ENCODE assay signal across 8 cellular contexts in the genomic region with DNA sequence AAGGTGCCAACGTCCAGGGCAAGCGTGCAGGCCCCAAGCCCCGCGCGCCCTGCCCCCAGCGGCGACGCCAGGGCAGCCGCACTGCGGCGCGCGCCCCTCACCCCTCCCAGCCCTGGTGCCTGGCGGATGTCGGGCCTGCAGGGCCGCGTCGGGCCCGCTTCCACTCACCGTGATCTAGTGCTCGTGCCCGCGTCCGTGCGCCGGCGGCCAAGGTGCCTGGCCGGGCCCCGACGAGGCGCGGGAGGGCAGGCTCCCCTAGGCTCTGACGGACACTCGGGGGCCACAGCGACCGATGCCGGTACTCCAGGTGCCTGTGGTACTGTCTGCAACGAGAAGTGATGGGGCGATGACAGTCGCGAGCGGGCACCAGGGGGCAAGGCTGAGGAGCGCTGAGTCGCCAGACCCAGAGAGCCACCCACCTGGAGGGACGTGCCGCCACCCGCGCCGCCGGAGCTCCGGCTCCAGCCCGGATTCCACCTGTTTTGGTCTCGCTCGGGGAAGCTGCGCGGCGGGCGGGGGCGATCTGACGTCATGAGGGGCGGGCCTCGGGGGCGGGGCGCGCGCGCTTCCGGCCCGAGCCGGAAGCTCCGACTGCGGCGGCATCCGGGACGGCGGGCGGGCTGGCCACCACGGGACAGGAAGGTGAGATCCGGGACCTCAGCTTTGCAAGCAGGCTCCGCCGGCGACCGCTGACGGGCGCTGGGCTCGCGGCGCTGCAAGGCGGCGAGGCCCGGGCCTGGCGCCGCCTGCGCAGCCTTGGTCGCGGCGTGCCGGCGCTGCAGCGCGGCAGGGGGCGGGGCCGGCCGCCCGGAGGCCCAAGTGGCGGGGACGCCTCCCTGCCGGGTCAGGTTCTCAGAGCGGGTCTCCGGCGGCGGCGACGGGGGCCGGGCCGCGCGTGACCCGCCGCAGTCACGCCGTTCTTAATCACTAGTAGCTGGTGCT. TPM values are rescaled to one million over a fixed set of nuclear protein-coding genes. Genes with fewer than 3 reads are reported as not detected.
A peak's percentile ranks its signal among the peaks of the same experiment; 100 is the strongest.
DNase-seq lines count a peak whose midpoint lies in the region; ATAC-seq and FAIRE-seq lines count a peak whose summit lies in the region.

A gene with protein sequence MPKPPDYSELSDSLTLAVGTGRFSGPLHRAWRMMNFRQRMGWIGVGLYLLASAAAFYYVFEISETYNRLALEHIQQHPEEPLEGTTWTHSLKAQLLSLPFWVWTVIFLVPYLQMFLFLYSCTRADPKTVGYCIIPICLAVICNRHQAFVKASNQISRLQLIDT (plus strand): TSS at position 927 of the 942 bp plus-strand sequence. CDS start 89 bp downstream, outside the sequence.
A gene with protein sequence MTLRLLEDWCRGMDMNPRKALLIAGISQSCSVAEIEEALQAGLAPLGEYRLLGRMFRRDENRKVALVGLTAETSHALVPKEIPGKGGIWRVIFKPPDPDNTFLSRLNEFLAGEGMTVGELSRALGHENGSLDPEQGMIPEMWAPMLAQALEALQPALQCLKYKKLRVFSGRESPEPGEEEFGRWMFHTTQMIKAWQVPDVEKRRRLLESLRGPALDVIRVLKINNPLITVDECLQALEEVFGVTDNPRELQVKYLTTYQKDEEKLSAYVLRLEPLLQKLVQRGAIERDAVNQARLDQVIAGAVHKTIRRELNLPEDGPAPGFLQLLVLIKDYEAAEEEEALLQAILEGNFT (minus strand): TSS at position 507 of the 942 bp plus-strand sequence. CDS start 655 bp downstream, outside the sequence.

- H3K27me3 ChIP-seq in CD4-positive, CD25-positive, alpha-beta regulatory T cell (ENCODE audit: control insufficient read depth, insufficient read depth, low read length), result no peaks in the 10 kb centered on the region
- H3K27me3 ChIP-seq in effector memory CD4-positive, alpha-beta T cell (replicated peaks; ENCODE audit: control insufficient read depth, insufficient read depth, low read length, poor library complexity, severe bottlenecking), result no peaks in the 10 kb centered on the region

- H3K27ac ChIP-seq in CD4-positive, CD25-positive, alpha-beta regulatory T cell (ENCODE audit: insufficient read depth, low read length, poor library complexity, severe bottlenecking), result peak within 1 kb of the TSS; percentile 97
- H3K27ac ChIP-seq in effector memory CD4-positive, alpha-beta T cell (ENCODE audit: insufficient read depth, low read length, poor library complexity, severe bottlenecking), result peak within 1 kb of the TSS; percentile 98

- DNase-seq in CD4-positive, CD25-positive, alpha-beta regulatory T cell, result peak; percentile 90 to 96 (median 92)
- DNase-seq in GM19239 (ENCODE audit: insufficient read length, low spot score) (peak; percentile 92), NCI-H82 treated with DMSO at 0.1 percent for 48 hours (lab: John Stamatoyannopoulos, UW; ENCODE audit: unreplicated experiment) (peak; percentile 31), mesenteric fat pad (ENCODE audit: low spot score) (peak; percentile 97)
- DNase-seq in activated CD8-positive, alpha-beta memory T cell treated with anti-CD3 and anti-CD28 coated beads for 1 hour (ENCODE audit: extremely low read depth in 1 of 2, low read depth in 1 of 2), result peak; percentile 74 to 83
- peak; percentile 90 to 94 (median 91) for DNase-seq in effector memory CD4-positive, alpha-beta T cell
- peak; percentile 77 for DNase-seq in stimulated activated CD8-positive, alpha-beta memory T cell treated with anti-CD3 and anti-CD28 coated beads, Interleukin-15, amount 100 ng/mL, for 24 hours (ENCODE audit: low read depth)

- peaks cover 4% of the 10 kb centered on the region for H3K27me3 Mint-ChIP-seq in CD4-positive, CD25-positive, alpha-beta regulatory T cell

- H3K36me3 Mint-ChIP-seq in CD4-positive, CD25-positive, alpha-beta regulatory T cell, result peaks cover 19% of the 10 kb centered on the region

- no peaks in the 10 kb centered on the region for H3K9me3 ChIP-seq in CD4-positive, CD25-positive, alpha-beta regulatory T cell (ENCODE audit: control insufficient read depth in 2 of 2, low read length in 2 of 2)
- no peaks in the 10 kb centered on the region for H3K9me3 ChIP-seq in effector memory CD4-positive, alpha-beta T cell (ENCODE audit: control insufficient read depth, low read length)

- H3K4me1 Mint-ChIP-seq in CD4-positive, CD25-positive, alpha-beta regulatory T cell, result peaks cover 23 to 50% (median 38%) of the 10 kb centered on the region in 4 donors

- peak; percentile 84 for FAIRE-seq in GM19239 (lab: Jason Lieb, UNC)

- H3K4me1 ChIP-seq in CD4-positive, CD25-positive, alpha-beta regulatory T cell (ENCODE audit: control insufficient read depth, insufficient read depth, low read length, poor library complexity, severe bottlenecking), result peaks cover 35% of the 10 kb centered on the region
- H3K4me1 ChIP-seq in effector memory CD4-positive, alpha-beta T cell (ENCODE audit: control insufficient read depth, insufficient read depth, low read length, poor library complexity, severe bottlenecking), result peaks cover 15% of the 10 kb centered on the region

- H3K9me3 Mint-ChIP-seq in CD4-positive, CD25-positive, alpha-beta regulatory T cell, result no peaks in the 10 kb centered on the region

- ATAC-seq in CD4-positive, CD25-positive, alpha-beta regulatory T cell (ENCODE audit: low read depth in 2 of 2), result peak; percentile 91 to 92
- peak; percentile 83 for ATAC-seq in HG03442 (IDR thresholded peaks at IDR 0.05; ENCODE audit: unreplicated experiment)

- peak within 1 kb of the TSS; percentile 94 to 99 (median 95) for H3K4me3 Mint-ChIP-seq in CD4-positive, CD25-positive, alpha-beta regulatory T cell

- peaks cover 15% of the 10 kb centered on the region for H3K36me3 ChIP-seq in CD4-positive, CD25-positive, alpha-beta regulatory T cell (ENCODE audit: control insufficient read depth, insufficient read depth, low read length)
- peaks cover 8% of the 10 kb centered on the region for H3K36me3 ChIP-seq in effector memory CD4-positive, alpha-beta T cell (ENCODE audit: control insufficient read depth, insufficient read depth, low read length)

- peak within 1 kb of the TSS; percentile 91 for H3K4me3 ChIP-seq in CD4-positive, CD25-positive, alpha-beta regulatory T cell (ENCODE audit: low read depth, low read length)
- peak within 1 kb of the TSS; percentile 92 for H3K4me3 ChIP-seq in effector memory CD4-positive, alpha-beta T cell (ENCODE audit: insufficient read depth, low read depth, low read length, poor library complexity, severe bottlenecking)

- H3K27ac Mint-ChIP-seq in CD4-positive, CD25-positive, alpha-beta regulatory T cell, result peak within 1 kb of the TSS; percentile 97 to 99 (median 98)

RNA-seq across cellular contexts. Expression of the first gene that starts in this region (rescaled TPM):
- total RNA-seq in CD4-positive, CD25-positive, alpha-beta regulatory T cell, result 6.9 TPM
- 10 to 100 TPM; 34.2 to 43.1 (median 36.9) TPM for polyA plus RNA-seq in CD4-positive, CD25-positive, alpha-beta regulatory T cell
- total RNA-seq in mesenteric fat pad, result 24.1 TPM

RNA-seq across cellular contexts. Expression of the second gene that starts in this region (rescaled TPM):
- 85.5 TPM for total RNA-seq in CD4-positive, CD25-positive, alpha-beta regulatory T cell
- polyA plus RNA-seq in CD4-positive, CD25-positive, alpha-beta regulatory T cell, result 10 to 100 TPM; 66.4 to 88.1 (median 75.9) TPM
- total RNA-seq in mesenteric fat pad, result 18.7 TPM

Comparison
In these comparisons a context has a peak if more than half of its experiments do, and no peak if none do; other contexts are left out.
1. Peak in every context shown above with its lines: DNase-seq, ATAC-seq, H3K4me3 ChIP-seq and H3K27ac ChIP-seq.
2. DNase-seq: peak in every context shown above with its lines; median percentile 97 in mesenteric fat pad; 92 in CD4-positive, CD25-positive, alpha-beta regulatory T cell; 92 in GM19239; 91 in effector memory CD4-positive, alpha-beta T cell; 78 in activated CD8-positive, alpha-beta memory T cell treated with anti-CD3 and anti-CD28 coated beads for 1 hour; 77 in stimulated activated CD8-positive, alpha-beta memory T cell treated with anti-CD3 and anti-CD28 coated beads, Interleukin-15, amount 100 ng/mL, for 24 hours; 31 in NCI-H82 treated with DMSO at 0.1 percent for 48 hours.